In the genomic region with DNA sequence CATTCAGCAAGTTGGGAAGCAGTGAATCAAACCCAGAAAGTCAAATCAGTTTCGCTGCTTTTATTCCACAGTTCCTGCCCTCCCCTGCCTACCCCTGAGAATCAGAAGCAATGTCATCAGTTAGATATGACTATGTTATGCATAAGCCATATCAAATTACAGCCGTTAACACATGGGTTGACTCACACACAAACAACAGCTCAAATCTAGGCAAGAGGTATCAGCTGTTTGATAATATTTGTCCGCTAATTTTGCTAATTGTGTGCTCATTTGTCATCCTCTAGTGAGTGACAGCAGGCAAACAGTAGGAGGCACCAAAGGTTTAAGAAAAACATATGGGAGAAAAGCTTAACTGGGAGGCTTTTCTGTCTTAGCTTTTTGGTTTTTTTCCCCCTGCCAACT, we compare ENCODE assay signal across 9 cellular contexts.
DNase-seq lines count a peak whose midpoint lies in the region; ATAC-seq and TF ChIP-seq lines count a peak whose summit lies in the region.
"Had no signal": no experiment of that assay in that cellular context is flagged by ENCODE, and none has a peak within 500 bp of the region (broad histone marks: within the 10 kb centered on the region; RNA-seq: fewer than 3 reads in every experiment).

No MANE protein-coding gene starts in this region.

- TF ChIP-seq CTCF in GM12874 (IDR thresholded peaks at IDR 0.05; ENCODE audit: insufficient read depth, low read depth, low read length) (peak; percentile 41), tibial artery (IDR thresholded peaks at IDR 0.05) (no peak)

- no peak overlapping the region for H3K27ac ChIP-seq in tibial artery

- H3K4me1 ChIP-seq in tibial artery = no peaks in the 10 kb centered on the region

- no peaks in the 10 kb centered on the region for H3K36me3 ChIP-seq in tibial artery

- DNase-seq in Ammon's horn (ENCODE audit: low spot score) (peak; percentile 40), NCI-H526 treated with DMSO at 0.1 percent for 48 hours (lab: John Stamatoyannopoulos, UW) (peak; percentile 90), erythroblast (lab: John Stamatoyannopoulos, UW) (peak; percentile 42 to 64), tibial artery (no peak), HT-29 (ENCODE audit: low spot score) (no peak)
- DNase-seq in activated T-cell treated with anti-CD3 and anti-CD28 coated beads, Interleukin-2, amount 50 U/mL, for 1 hour = no peak
- DNase-seq: Calu3 had no signal

- H3K27me3 ChIP-seq in tibial artery = peaks cover 0 to 14% of the 10 kb centered on the region in 2 donors

- no peak for TF ChIP-seq POLR2A in erythroblast (IDR thresholded peaks at IDR 0.05; ENCODE audit: low read length)

- no peak for ATAC-seq in GM21786 (IDR thresholded peaks at IDR 0.05; ENCODE audit: unreplicated experiment)

- no peak overlapping the region for H3K4me3 ChIP-seq in tibial artery

- intact Hi-C loops in tibial artery (cut with DNase I; ENCODE audit: low total_unique reads) = no loop called here

- H3K9me3 ChIP-seq in tibial artery = no peaks in the 10 kb centered on the region

Comparison
In these comparisons a context has a peak if more than half of its experiments do, and no peak if none do; other contexts are left out.
1. DNase-seq: peak in Ammon's horn (single experiment), NCI-H526 treated with DMSO at 0.1 percent for 48 hours (single experiment) and erythroblast (2 of 2); none in activated T-cell treated with anti-CD3 and anti-CD28 coated beads, Interleukin-2, amount 50 U/mL, for 1 hour (single experiment), tibial artery (0 of 2) and HT-29 (single experiment).